ENCODE assay signal across 13 cellular contexts in the genomic region with DNA sequence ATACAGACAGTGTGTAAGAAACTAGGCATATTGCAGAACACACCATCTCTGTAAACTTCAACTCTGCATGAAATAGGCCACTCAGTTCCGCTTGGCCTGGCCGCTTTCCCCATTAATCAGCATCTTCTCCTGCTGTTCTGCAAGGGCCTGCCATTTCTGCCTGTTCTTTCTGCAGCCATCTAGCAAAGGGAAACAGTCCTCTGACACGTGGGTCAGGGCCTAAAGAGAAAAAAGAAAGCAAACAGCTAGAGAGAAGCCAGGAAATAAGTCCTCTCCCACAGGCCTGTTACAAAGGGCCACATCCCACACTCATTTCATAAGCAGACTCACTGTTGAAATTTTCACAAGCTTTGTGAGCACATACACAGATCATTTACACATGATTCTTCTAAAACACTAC.
DNase-seq lines count a peak whose midpoint lies in the region; ATAC-seq and TF ChIP-seq lines count a peak whose summit lies in the region.
"Had no signal": no experiment of that assay in that cellular context is flagged by ENCODE, and none has a peak within 500 bp of the region (broad histone marks: within the 10 kb centered on the region; RNA-seq: fewer than 3 reads in every experiment).

No MANE protein-coding gene starts in this region.

- 50 to 61% methylated on average over 3 of the region's 3 CpGs for WGBS in heart right ventricle, 2 donors

- H3K27me3 Mint-ChIP-seq in activated T-helper 17 cell treated with anti-CD3 and anti-CD28 coated beads, Interleukin-2, amount 50 U/mL, for 72 hours: no peaks in the 10 kb centered on the region
- H3K27me3 Mint-ChIP-seq: activated CD4-positive, alpha-beta memory T cell treated with anti-CD3 and anti-CD28 coated beads, Interleukin-2, amount 10 ng/mL, durations not matched to agents 7 days and 5 days; naive thymus-derived CD8-positive, alpha-beta T cell had no signal

- peaks cover 0 to 100% (median 30%) of the 10 kb centered on the region in 9 donors for H3K36me3 ChIP-seq in heart right ventricle

- no peak for TF ChIP-seq CTCF in heart right ventricle (IDR thresholded peaks at IDR 0.05)

- H3K27ac ChIP-seq in heart right ventricle: peak overlapping the region in 6 of 10 donors; percentile 3 to 51 (median 22)
- H3K27ac ChIP-seq: PC-9 had no signal

- H3K27me3 ChIP-seq in heart right ventricle: no peaks in the 10 kb centered on the region

- H3K27ac Mint-ChIP-seq in activated T-helper 17 cell treated with anti-CD3 and anti-CD28 coated beads, Interleukin-2, amount 50 U/mL, for 72 hours: peak overlapping the region; percentile 4
- H3K27ac Mint-ChIP-seq: activated CD4-positive, alpha-beta memory T cell treated with anti-CD3 and anti-CD28 coated beads, Interleukin-2, amount 10 ng/mL, durations not matched to agents 7 days and 5 days had no signal

- no peak overlapping the region for H3K4me3 Mint-ChIP-seq in activated T-helper 17 cell treated with anti-CD3 and anti-CD28 coated beads, Interleukin-2, amount 50 U/mL, for 72 hours
- H3K4me3 Mint-ChIP-seq: activated CD4-positive, alpha-beta memory T cell treated with anti-CD3 and anti-CD28 coated beads, Interleukin-2, amount 10 ng/mL, durations not matched to agents 7 days and 5 days; naive thymus-derived CD8-positive, alpha-beta T cell had no signal

- H3K9me3 Mint-ChIP-seq in activated T-helper 17 cell treated with anti-CD3 and anti-CD28 coated beads, Interleukin-2, amount 50 U/mL, for 72 hours: no peaks in the 10 kb centered on the region
- H3K9me3 Mint-ChIP-seq: activated CD4-positive, alpha-beta memory T cell treated with anti-CD3 and anti-CD28 coated beads, Interleukin-2, amount 10 ng/mL, durations not matched to agents 7 days and 5 days; naive thymus-derived CD8-positive, alpha-beta T cell had no signal

- DNase-seq in DMS79 treated with DMSO at 0.1 percent for 48 hours (lab: John Stamatoyannopoulos, UW) (peak; percentile 79), heart right ventricle (peak; percentile 20 to 28), posterior cingulate gyrus (peak in 9 of 10 donors; percentile 5 to 83 (median 26)), NCI-H1694 (lab: John Stamatoyannopoulos, UW) (no peak)
- no peak for DNase-seq in activated CD4-positive, alpha-beta T cell treated with anti-CD3 and anti-CD28 coated beads for 4 hours
- DNase-seq: activated CD4-positive, alpha-beta memory T cell treated with anti-CD3 and anti-CD28 coated beads, Interleukin-2, amount 10 ng/mL, durations not matched to agents 7 days and 5 days; COR-L47; erythroblast; naive thymus-derived CD8-positive, alpha-beta T cell; PC-9 had no signal

- no peaks in the 10 kb centered on the region for H3K4me1 Mint-ChIP-seq in activated T-helper 17 cell treated with anti-CD3 and anti-CD28 coated beads, Interleukin-2, amount 50 U/mL, for 72 hours
- H3K4me1 Mint-ChIP-seq: naive thymus-derived CD8-positive, alpha-beta T cell had no signal

- H3K4me3 ChIP-seq in heart right ventricle: no peak overlapping the region
- H3K4me3 ChIP-seq: PC-9 had no signal

- no peak for ATAC-seq in activated T-helper 17 cell treated with anti-CD3 and anti-CD28 coated beads, Interleukin-2, amount 50 U/mL, for 72 hours (replicated peaks)
- peak in 7 of 8 donors; percentile 47 to 72 (median 63) for ATAC-seq in heart right ventricle
- ATAC-seq in GM21529 (IDR thresholded peaks at IDR 0.05; ENCODE audit: unreplicated experiment): no peak
- ATAC-seq in GM18520 (IDR thresholded peaks at IDR 0.05; ENCODE audit: unreplicated experiment): no peak
- ATAC-seq: naive thymus-derived CD8-positive, alpha-beta T cell had no signal

- H3K9me3 ChIP-seq in heart right ventricle: no peaks in the 10 kb centered on the region

- H3K4me1 ChIP-seq in heart right ventricle: no peaks in the 10 kb centered on the region

- intact Hi-C loops in heart right ventricle (cut with DNase I): loop anchor here in 2 of 10 donors (10.0 kb wide), 1 partner anchor 184 kb away; no protein-coding TSS in a partner anchor
- intact Hi-C loops in posterior cingulate gyrus (cut with DNase I): no loop called here

- H3K36me3 Mint-ChIP-seq in activated T-helper 17 cell treated with anti-CD3 and anti-CD28 coated beads, Interleukin-2, amount 50 U/mL, for 72 hours (ENCODE audit: low read depth): peaks cover 94% of the 10 kb centered on the region

Comparison
In these comparisons a context has a peak if more than half of its experiments do, and no peak if none do; other contexts are left out.
1. DNase-seq: peak in DMS79 treated with DMSO at 0.1 percent for 48 hours (single experiment), heart right ventricle (2 of 2) and posterior cingulate gyrus (9 of 10); none in NCI-H1694 (single experiment) and activated CD4-positive, alpha-beta T cell treated with anti-CD3 and anti-CD28 coated beads for 4 hours (0 of 2).
2. ATAC-seq: peak in heart right ventricle (7 of 8); none in activated T-helper 17 cell treated with anti-CD3 and anti-CD28 coated beads, Interleukin-2, amount 50 U/mL, for 72 hours (single experiment), GM21529 (single experiment) and GM18520 (single experiment).